ENCODE assay signal across 24 cellular contexts in the genomic region with DNA sequence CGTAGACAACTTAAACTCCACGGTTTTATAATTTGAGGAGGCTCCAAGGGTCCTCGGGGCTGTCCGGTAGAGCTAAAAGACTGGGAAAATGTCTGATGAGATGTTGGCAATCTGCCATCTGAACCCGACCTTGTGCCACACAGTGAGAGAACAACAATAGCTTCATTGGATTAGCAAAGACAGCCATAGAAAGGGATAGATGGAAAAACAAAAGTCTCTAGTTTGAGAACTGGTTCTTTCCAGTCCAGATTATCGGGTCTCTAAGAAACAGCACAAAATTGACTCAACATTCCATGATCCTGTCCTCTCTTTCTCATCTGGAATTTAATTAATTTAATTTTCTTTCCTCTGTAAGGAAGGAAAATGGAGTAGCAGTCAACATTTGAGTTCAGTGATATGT. TPM values are rescaled to one million over a fixed set of nuclear protein-coding genes. Genes with fewer than 3 reads are reported as not detected.
DNase-seq lines count a peak whose midpoint lies in the region; ATAC-seq, FAIRE-seq and TF ChIP-seq lines count a peak whose summit lies in the region.
"Had no signal": no experiment of that assay in that cellular context is flagged by ENCODE, and none has a peak within 500 bp of the region (broad histone marks: within the 10 kb centered on the region; RNA-seq: fewer than 3 reads in every experiment).

No MANE protein-coding gene starts in this region.

- no peaks in the 10 kb centered on the region for H3K9me1 ChIP-seq in K562 (ENCODE audit: control insufficient read depth, insufficient read depth, low read length)

- no peaks in the 10 kb centered on the region for H3K36me3 ChIP-seq in K562 (ENCODE audit: control insufficient read depth, insufficient read depth, low read length)

- no peak for FAIRE-seq in K562 (lab: Jason Lieb, UNC)
- FAIRE-seq: H1 had no signal

- H3K4me1 Mint-ChIP-seq in activated naive CD4-positive, alpha-beta T cell treated with anti-CD3 and anti-CD28 coated beads, Interleukin-2, amount 50 U/mL, for 24 hours, result peaks cover 55% of the 10 kb centered on the region

- no peaks in the 10 kb centered on the region for H3K27me3 Mint-ChIP-seq in activated naive CD4-positive, alpha-beta T cell treated with anti-CD3 and anti-CD28 coated beads, Interleukin-2, amount 50 U/mL, for 24 hours

- peaks cover 13% of the 10 kb centered on the region for H3K36me3 Mint-ChIP-seq in activated naive CD4-positive, alpha-beta T cell treated with anti-CD3 and anti-CD28 coated beads, Interleukin-2, amount 50 U/mL, for 24 hours

- TF ChIP-seq EP300 in K562 (IDR thresholded peaks at IDR 0.05; ENCODE audit: low read length), result no peak

- H3K4me3 Mint-ChIP-seq in activated naive CD4-positive, alpha-beta T cell treated with anti-CD3 and anti-CD28 coated beads, Interleukin-2, amount 50 U/mL, for 24 hours, result no peak overlapping the region

- CTCF ChIA-PET in K562 (lab: Yijun Ruan, JAX; ENCODE audit: low intra/inter-chr PET ratio), result no interaction called here

- H3K27ac ChIP-seq in K562 (ENCODE audit: extremely low read depth, low read depth, low read length), result no peak overlapping the region
- H3K27ac ChIP-seq: A549, BLaER1, PC-9, RWPE1 had no signal

- H3K79me2 ChIP-seq in K562 (ENCODE audit: control insufficient read depth, insufficient read depth, low read length), result no peaks in the 10 kb centered on the region

- H3K4me3 ChIP-seq in K562, result no peak overlapping the region
- H3K4me3 ChIP-seq: A549, BLaER1, PC-9 had no signal

- H4K20me1 ChIP-seq in K562 (replicated peaks; ENCODE audit: control insufficient read depth, insufficient read depth, low read length), result no peaks in the 10 kb centered on the region
- H4K20me1 ChIP-seq: BLaER1 had no signal

- H3K4me2 ChIP-seq in K562 (ENCODE audit: insufficient read depth, low read length), result no peak overlapping the region
- H3K4me2 ChIP-seq: A549, BLaER1, PC-9 had no signal

- no peak for TF ChIP-seq POLR2A in K562 (conservative IDR thresholded peaks at IDR 0.05)

- peak overlapping the region; percentile 75 for H3K27ac Mint-ChIP-seq in activated naive CD4-positive, alpha-beta T cell treated with anti-CD3 and anti-CD28 coated beads, Interleukin-2, amount 50 U/mL, for 24 hours

- H3K9me3 ChIP-seq in K562 (replicated peaks; ENCODE audit: control insufficient read depth, insufficient read depth, low read depth, low read length), result no peaks in the 10 kb centered on the region
- H3K9me3 ChIP-seq: A549, BLaER1 had no signal

- no peaks in the 10 kb centered on the region for H3K9me3 Mint-ChIP-seq in activated naive CD4-positive, alpha-beta T cell treated with anti-CD3 and anti-CD28 coated beads, Interleukin-2, amount 50 U/mL, for 24 hours

- TF ChIP-seq CTCF in K562 (IDR thresholded peaks at IDR 0.05 in 2 of 3, conservative IDR thresholded peaks at IDR 0.05 in 1 of 3; ENCODE audit: insufficient read depth in 2 of 3, low read depth in 1 of 3, low read length in 3 of 3), result no peak

- in situ Hi-C loops in K562 (cut with MboI), result loop anchor here (25.0 kb wide), 1 partner anchor 642 kb away; no protein-coding TSS in a partner anchor

- no peak overlapping the region for H3K9ac ChIP-seq in K562 (ENCODE audit: insufficient read depth in 1 of 2, low read depth in 2 of 2, low read length in 2 of 2)
- H3K9ac ChIP-seq: BLaER1 had no signal

- no peak overlapping the region for H2AFZ ChIP-seq in K562 (ENCODE audit: low read depth, low read length)
- H2AFZ ChIP-seq: PC-9 had no signal

- no peaks in the 10 kb centered on the region for H3K4me1 ChIP-seq in K562 (replicated peaks in 1 of 2; ENCODE audit: control insufficient read depth in 2 of 2, insufficient read depth in 2 of 2, low read length in 2 of 2)
- H3K4me1 ChIP-seq: A549, BLaER1 had no signal

- no TSS peak for BruUV-seq in K562 (replicated peaks; lab: Mats Ljungman, UMichigan)

- TF ChIP-seq RAD21 in K562 (CRISPR knock-in tag; conservative IDR thresholded peaks at IDR 0.05 in 1 of 2, IDR thresholded peaks at IDR 0.05 in 1 of 2), result no peak

- ATAC-seq in K562, result no peak
- ATAC-seq: A549, SK-N-SH treated with all-trans-retinoic acid at 6 μM for 48 hours had no signal

- no peaks in the 10 kb centered on the region for H3K27me3 ChIP-seq in K562 (ENCODE audit: control insufficient read depth in 2 of 2, insufficient read depth in 2 of 2, low read length in 2 of 2)

- DNase-seq in activated naive CD4-positive, alpha-beta T cell (lab: John Stamatoyannopoulos, UW), result no peak
- DNase-seq in NCI-H2227 (lab: John Stamatoyannopoulos, UW; ENCODE audit: unreplicated experiment) (peak; percentile 48), K562 (ENCODE audit: extremely low read depth in 1 of 4, low spot score in 3 of 4) (no peak), pons (ENCODE audit: low spot score) (peak; percentile 49), mucosa of gallbladder (ENCODE audit: low spot score) (no peak), KG1 (lab: John Stamatoyannopoulos, UW) (no peak), AG08395 (ENCODE audit: low spot score) (no peak)
- DNase-seq: DND-41, NCI-H1048, NCI-H1436, NCI-H1930, NCI-H2171, PC-9, SIG-M5 had no signal

- intact Hi-C loops in K562 (cut with micrococcal nuclease), result no loop called here

- 18% methylated on average over 6 of the region's 6 CpGs for WGBS in K562 (ENCODE audit: insufficient coverage, low coverage, missing lambda C conversion rate)

- POLR2A ChIA-PET in K562 (lab: Yijun Ruan, JAX), result no interaction called here

TF ChIP-seq in K562, 482 proteins besides CTCF, POLR2A, EP300 and RAD21:
- no peak for TF ChIP-seq MAZ (CRISPR knock-in tag; conservative IDR thresholded peaks at IDR 0.05 in 1 of 2, IDR thresholded peaks at IDR 0.05 in 1 of 2)
- peak; percentile 29; the same call in 1 of the 2 replicates for TF ChIP-seq NFIC (IDR thresholded peaks at IDR 0.05)

RNA-seq across cellular contexts. Expression of gene CD40LG, which starts 31.6 kb away (rescaled TPM):
- not detected in 2 replicates for total RNA-seq in K562 (2011; cell fraction: chromatin; rRNA removed; ENCODE audit: low replicate concordance)
- not detected in 2 replicates for total RNA-seq in K562 (2011; cell fraction: nucleolus; rRNA removed)
- total RNA-seq in K562 (2011; cell fraction: nucleoplasm; rRNA removed), result not detected in 2 replicates
- not detected in 2 replicates for total RNA-seq in K562 (2014; rRNA removed)
- total RNA-seq in K562 (2014; rRNA removed; fragmentation: Illumina TruSeq; extraction: Trizol), result not detected in 2 replicates
- total RNA-seq in K562 (2015; rRNA removed; fragmentation: Illumina TruSeq; extraction: Trizol), result not detected in 2 replicates
- total RNA-seq in K562 (2021), result 0.11 TPM in 1 of 2 replicates, not detected in the other
- polyA plus RNA-seq in K562 (2011; rRNA removed), result not detected in 2 replicates
- polyA plus RNA-seq in K562 (2011; cell fraction: cytosol; rRNA removed), result not detected in 2 replicates
- polyA plus RNA-seq in K562 (2011; cell fraction: nucleus; rRNA removed), result not detected in 2 replicates
- polyA plus RNA-seq in K562 (2012), result not detected in 2 replicates
- polyA plus RNA-seq in K562 (2014; fragmentation: Illumina TruSeq; extraction: Trizol), result not detected in 2 replicates
- polyA plus RNA-seq in K562 (2014; fragmentation: Nextera tagmentation; extraction: Ambion mirVana), result not detected
- polyA plus RNA-seq in K562 (2014; rRNA removed), result not detected in 2 replicates
- polyA minus RNA-seq in K562 (2011; rRNA and poly(A)+ RNA removed), result not detected in 2 replicates
- polyA minus RNA-seq in K562 (2011; cell fraction: cytosol; rRNA and poly(A)+ RNA removed), result not detected in 2 replicates
- not detected in 2 replicates for polyA minus RNA-seq in K562 (2011; cell fraction: nucleus; rRNA and poly(A)+ RNA removed)
- 2.1 TPM for total RNA-seq in mucosa of gallbladder
- total RNA-seq: G401, H1, HT-29, MCF 10A, NCI-H460, PC-9 had no signal
- polyA plus RNA-seq: A549, H1 had no signal

Comparison
In these comparisons a context has a peak if more than half of its experiments do, and no peak if none do; other contexts are left out.
1. DNase-seq: peak in NCI-H2227 (single experiment) and pons (single experiment); none in activated naive CD4-positive, alpha-beta T cell (0 of 4), K562 (0 of 4), mucosa of gallbladder (single experiment), KG1 (single experiment) and AG08395 (single experiment).